In genomic region chr13:44274838-44275237, GRCh38 we compare ENCODE assay signal across 9 cellular contexts.
DNase-seq lines count a peak whose midpoint lies in the region; ATAC-seq and TF ChIP-seq lines count a peak whose summit lies in the region.
"Had no signal": no experiment of that assay in that cellular context is flagged by ENCODE, and none has a peak within 500 bp of the region (broad histone marks: within the 10 kb centered on the region; RNA-seq: fewer than 3 reads in every experiment).

No MANE protein-coding gene starts in this region.

- H3K27ac ChIP-seq in brain microvascular endothelial cell = peak overlapping the region; percentile 44

- no peaks in the 10 kb centered on the region for H3K36me3 ChIP-seq in brain microvascular endothelial cell (replicated peaks)

- no peaks in the 10 kb centered on the region for H3K27me3 ChIP-seq in brain microvascular endothelial cell (replicated peaks)

- in situ Hi-C loops in brain microvascular endothelial cell (cut with HindIII; ENCODE audit: low pct_ligation_motif_present, low sequenced_read_pairs) = no loop called here

- no peak for ATAC-seq in HG03565 (IDR thresholded peaks at IDR 0.05; ENCODE audit: unreplicated experiment)

- DNase-seq in AG08396 (ENCODE audit: low spot score) (peak; percentile 28), NAMALWA (ENCODE audit: low spot score) (peak; percentile 59), brain microvascular endothelial cell (no peak), myocyte (ENCODE audit: low read depth) (peak; percentile 53), NCI-H2029 treated with DMSO at 0.1 percent for 48 hours (lab: John Stamatoyannopoulos, UW) (no peak)
- no peak for DNase-seq in central memory CD4-positive, alpha-beta T cell
- DNase-seq in activated CD4-positive, alpha-beta T cell treated with anti-CD3 and anti-CD28 coated beads for 4 hours = no peak
- DNase-seq: hippocampal formation had no signal

- H3K4me3 ChIP-seq in brain microvascular endothelial cell (ENCODE audit: low read depth, low read length) = no peak overlapping the region

- no peak for TF ChIP-seq CTCF in brain microvascular endothelial cell (IDR thresholded peaks at IDR 0.05; ENCODE audit: low read depth, low read length, missing control alignments)

Comparison
In these comparisons a context has a peak if more than half of its experiments do, and no peak if none do; other contexts are left out.
1. DNase-seq: peak in AG08396 (single experiment), NAMALWA (single experiment) and myocyte (single experiment); none in brain microvascular endothelial cell (single experiment), NCI-H2029 treated with DMSO at 0.1 percent for 48 hours (single experiment), central memory CD4-positive, alpha-beta T cell (single experiment) and activated CD4-positive, alpha-beta T cell treated with anti-CD3 and anti-CD28 coated beads for 4 hours (0 of 2).